22 cellular contexts compared by ENCODE assay signal in the genomic region with DNA sequence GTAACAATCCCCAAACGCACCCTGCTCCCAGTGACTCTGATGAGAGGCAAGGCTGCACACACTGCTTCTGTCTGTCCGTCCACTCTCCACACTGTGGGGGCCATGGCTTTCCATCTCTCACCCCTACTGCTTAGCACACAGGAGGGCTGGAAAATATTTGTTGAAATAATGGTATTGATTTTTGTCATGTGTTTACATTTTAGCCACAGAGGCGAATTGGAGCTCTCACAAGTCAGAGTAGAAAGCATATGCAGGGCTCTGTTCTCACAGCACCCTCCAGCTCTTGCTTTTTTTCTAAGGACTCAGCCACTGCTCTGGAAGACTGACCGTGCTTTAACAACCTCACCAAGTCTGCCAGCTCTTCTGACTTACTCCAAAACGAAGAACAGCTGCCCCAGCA.
A peak's percentile ranks its signal among the peaks of the same experiment; 100 is the strongest.
DNase-seq lines count a peak whose midpoint lies in the region; ATAC-seq, FAIRE-seq and TF ChIP-seq lines count a peak whose summit lies in the region.
"Had no signal": no experiment of that assay in that cellular context is flagged by ENCODE, and none has a peak within 500 bp of the region (broad histone marks: within the 10 kb centered on the region; RNA-seq: fewer than 3 reads in every experiment).

No MANE protein-coding gene starts in this region.

- H3K4me3 Mint-ChIP-seq in MCF 10A (ENCODE audit: unreplicated experiment): no peak overlapping the region
- H3K4me3 Mint-ChIP-seq in activated CD4-positive, alpha-beta memory T cell treated with anti-CD3 and anti-CD28 coated beads for 36 hours: no peak overlapping the region

- FAIRE-seq in pancreas (lab: Jason Lieb, UNC): no peak
- FAIRE-seq: A549, HTR-8/SVneo, K562 had no signal

- H3K27me3 ChIP-seq in pancreas: no peaks in the 10 kb centered on the region

- intact Hi-C loops in pancreas (cut with DNase I) (no loop called here), MCF 10A (cut with micrococcal nuclease) (no loop called here), Right ventricle myocardium superior (cut with DNase I) (no loop called here)
- intact Hi-C loops in activated CD4-positive, alpha-beta memory T cell treated with anti-CD3 and anti-CD28 coated beads for 36 hours (cut with micrococcal nuclease): no loop called here

- CTCF ChIA-PET in HEK293 (lab: Yijun Ruan, JAX): interaction anchor here (0.8 kb wide), 1 partner anchor 25 kb away, joined by 3 read pairs; no protein-coding TSS in a partner anchor
- CTCF ChIA-PET in MCF 10A (lab: Yijun Ruan, JAX): interaction anchor here (0.6 kb wide), 1 partner anchor 14 kb away, joined by 3 read pairs; no protein-coding TSS in a partner anchor
- CTCF ChIA-PET in activated CD4-positive, alpha-beta memory T cell treated with anti-CD3 and anti-CD28 coated beads for 36 hours (lab: Charles Lee): no interaction called here

- 26 to 36% methylated on average over 5 of the region's 5 CpGs for WGBS in pancreas, 2 donors

- no peak overlapping the region for H3K27ac ChIP-seq in HEK293 (ENCODE audit: extremely low read depth, low read depth, low read length)
- no peak overlapping the region for H3K27ac ChIP-seq in pancreas
- H3K27ac ChIP-seq: A549, C4-2B, HL-60 had no signal

- POLR2A ChIA-PET in HEK293 (lab: Yijun Ruan, JAX) (no interaction called here), MCF 10A (lab: Yijun Ruan, JAX) (no interaction called here)
- POLR2A ChIA-PET in activated CD4-positive, alpha-beta memory T cell treated with anti-CD3 and anti-CD28 coated beads for 36 hours (lab: Charles Lee): no interaction called here

- H3K27ac Mint-ChIP-seq in MCF 10A (ENCODE audit: low read depth, unreplicated experiment): no peak overlapping the region
- no peak overlapping the region for H3K27ac Mint-ChIP-seq in activated CD4-positive, alpha-beta memory T cell treated with anti-CD3 and anti-CD28 coated beads for 36 hours

- no peaks in the 10 kb centered on the region for H3K9me3 Mint-ChIP-seq in MCF 10A (ENCODE audit: unreplicated experiment)
- no peaks in the 10 kb centered on the region for H3K9me3 Mint-ChIP-seq in activated CD4-positive, alpha-beta memory T cell treated with anti-CD3 and anti-CD28 coated beads for 36 hours

- no peaks in the 10 kb centered on the region for H3K9me3 ChIP-seq in HEK293 (ENCODE audit: control insufficient read depth, insufficient read depth, low read depth, low read length)
- no peaks in the 10 kb centered on the region for H3K9me3 ChIP-seq in pancreas
- H3K9me3 ChIP-seq: A549 had no signal

- peaks cover 7% of the 10 kb centered on the region for H3K4me1 Mint-ChIP-seq in MCF 10A (ENCODE audit: insufficient read depth, unreplicated experiment)
- H3K4me1 Mint-ChIP-seq in activated CD4-positive, alpha-beta memory T cell treated with anti-CD3 and anti-CD28 coated beads for 36 hours (ENCODE audit: low read depth): no peaks in the 10 kb centered on the region

- H3K36me3 Mint-ChIP-seq in MCF 10A (ENCODE audit: insufficient read depth, unreplicated experiment): no peaks in the 10 kb centered on the region
- H3K36me3 Mint-ChIP-seq in activated CD4-positive, alpha-beta memory T cell treated with anti-CD3 and anti-CD28 coated beads for 36 hours: no peaks in the 10 kb centered on the region

- DNase-seq in AG10803 (ENCODE audit: low read depth) (peak; percentile 14), fibroblast of peridontal ligament (ENCODE audit: extremely low read depth) (peak; percentile 46), pancreas (no peak), MCF 10A (ENCODE audit: unreplicated experiment) (no peak), Right ventricle myocardium superior (no peak)
- DNase-seq in activated CD4-positive, alpha-beta memory T cell treated with anti-CD3 and anti-CD28 coated beads for 36 hours: no peak
- DNase-seq: COR-L47; DMS153; HCEC 1CT; MV-4-11; NCI-H1417 treated with DMSO at 0.1 percent for 48 hours; NCI-H2081; NCI-H524 treated with DMSO at 0.1 percent for 48 hours; NK-92 treated with Interleukin-12 subunit alpha and Interleukin-12 subunit beta, amount 100 ng/mL, for 24 hours; SIG-M5 had no signal

- ATAC-seq in pancreas (peak in 3 of 4 donors; percentile 35 to 61 (median 58)), Right ventricle myocardium superior (ENCODE audit: poor library complexity) (no peak), GM18907 (IDR thresholded peaks at IDR 0.05; ENCODE audit: unreplicated experiment) (no peak)
- ATAC-seq: A549, K562 had no signal

- no peaks in the 10 kb centered on the region for H3K27me3 Mint-ChIP-seq in MCF 10A (ENCODE audit: insufficient read depth, unreplicated experiment)
- H3K27me3 Mint-ChIP-seq in activated CD4-positive, alpha-beta memory T cell treated with anti-CD3 and anti-CD28 coated beads for 36 hours: no peaks in the 10 kb centered on the region

- H3K36me3 ChIP-seq in HEK293 (ENCODE audit: control insufficient read depth in 2 of 2, insufficient read depth in 1 of 2, low read length in 2 of 2) (no peaks in the 10 kb centered on the region), pancreas (no peaks in the 10 kb centered on the region)

- no peak for TF ChIP-seq CTCF in AG10803 (conservative IDR thresholded peaks at IDR 0.05; ENCODE audit: low read length)
- no peak for TF ChIP-seq CTCF in HEK293 (tag by site-specific recombination; IDR thresholded peaks at IDR 0.05)
- no peak for TF ChIP-seq CTCF in pancreas (IDR thresholded peaks at IDR 0.05)
- no peak for TF ChIP-seq CTCF in MCF 10A (IDR thresholded peaks at IDR 0.05; ENCODE audit: unreplicated experiment)

- H3K4me1 ChIP-seq in HEK293 (ENCODE audit: control insufficient read depth, insufficient read depth, low read length) (no peaks in the 10 kb centered on the region), pancreas (no peaks in the 10 kb centered on the region)
- H3K4me1 ChIP-seq: A549 had no signal

- BruUV-seq in MCF 10A (replicated peaks; lab: Mats Ljungman, UMichigan): no TSS peak

- H3K4me3 ChIP-seq in AG10803 (ENCODE audit: low read length) (no peak overlapping the region), HEK293 (ENCODE audit: low read depth, low read length) (no peak overlapping the region), pancreas (no peak overlapping the region)
- H3K4me3 ChIP-seq: A549, K562 had no signal

TF ChIP-seq in HEK293, 187 proteins besides CTCF, POLR2A, EP300 and RAD21:
- TF ChIP-seq, protein P1, sequence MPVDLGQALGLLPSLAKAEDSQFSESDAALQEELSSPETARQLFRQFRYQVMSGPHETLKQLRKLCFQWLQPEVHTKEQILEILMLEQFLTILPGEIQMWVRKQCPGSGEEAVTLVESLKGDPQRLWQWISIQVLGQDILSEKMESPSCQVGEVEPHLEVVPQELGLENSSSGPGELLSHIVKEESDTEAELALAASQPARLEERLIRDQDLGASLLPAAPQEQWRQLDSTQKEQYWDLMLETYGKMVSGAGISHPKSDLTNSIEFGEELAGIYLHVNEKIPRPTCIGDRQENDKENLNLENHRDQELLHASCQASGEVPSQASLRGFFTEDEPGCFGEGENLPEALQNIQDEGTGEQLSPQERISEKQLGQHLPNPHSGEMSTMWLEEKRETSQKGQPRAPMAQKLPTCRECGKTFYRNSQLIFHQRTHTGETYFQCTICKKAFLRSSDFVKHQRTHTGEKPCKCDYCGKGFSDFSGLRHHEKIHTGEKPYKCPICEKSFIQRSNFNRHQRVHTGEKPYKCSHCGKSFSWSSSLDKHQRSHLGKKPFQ (tag by site-specific recombination; IDR thresholded peaks at IDR 0.05): no peak
- peak; percentile 49 for TF ChIP-seq ZIC2 (tag by site-specific recombination; IDR thresholded peaks at IDR 0.05)

Comparison
In these comparisons a context has a peak if more than half of its experiments do, and no peak if none do; other contexts are left out.
1. DNase-seq: peak in AG10803 (single experiment) and fibroblast of peridontal ligament (single experiment); none in pancreas (0 of 6), MCF 10A (single experiment), Right ventricle myocardium superior (single experiment) and activated CD4-positive, alpha-beta memory T cell treated with anti-CD3 and anti-CD28 coated beads for 36 hours (single experiment).
2. ATAC-seq: peak in pancreas (3 of 4); none in Right ventricle myocardium superior (single experiment) and GM18907 (single experiment).